In genomic region chr19:8444677-8445487, GRCh38 we compare ENCODE assay signal across 8 cellular contexts. TPM values are rescaled to one million over a fixed set of nuclear protein-coding genes. Genes with fewer than 3 reads are reported as not detected.
DNase-seq lines count a peak whose midpoint lies in the region; ATAC-seq and TF ChIP-seq lines count a peak whose summit lies in the region.

Gene HNRNPM (plus strand): TSS chr19:8444975. CDS start chr19:8444999, 24 bp downstream.

- no TSS peak for BruUV-seq in A673 (replicated peaks; lab: Mats Ljungman, UMichigan)

- peak within 1 kb of the TSS; percentile 98 to 99 (median 99) for H3K9ac ChIP-seq in skeletal muscle tissue (ENCODE audit: low read depth in 1 of 3, low read length in 3 of 3)

- H3K27ac ChIP-seq in A673 (ENCODE audit: low read depth, low read length, poor library complexity, severe bottlenecking) (peak within 1 kb of the TSS; percentile 99), VCaP (peak within 1 kb of the TSS; percentile 91), breast epithelium (peak within 1 kb of the TSS; percentile 98 to 100), skeletal muscle tissue (ENCODE audit: low read depth, low read length) (peak within 1 kb of the TSS; percentile 99)

- no peaks in the 10 kb centered on the region for H3K9me3 ChIP-seq in A673 (ENCODE audit: low read depth, low read length, poor library complexity, severe bottlenecking)
- no peaks in the 10 kb centered on the region for H3K9me3 ChIP-seq in breast epithelium
- no peaks in the 10 kb centered on the region for H3K9me3 ChIP-seq in iPS-18c (ENCODE audit: control insufficient read depth, insufficient read depth, low read length)
- no peaks in the 10 kb centered on the region for H3K9me3 ChIP-seq in skeletal muscle tissue (ENCODE audit: control insufficient read depth in 3 of 3, low read length in 3 of 3)

- ATAC-seq in GM18868 (IDR thresholded peaks at IDR 0.05; ENCODE audit: unreplicated experiment) (peak; percentile 84), HG03108 (IDR thresholded peaks at IDR 0.05; ENCODE audit: unreplicated experiment) (peak; percentile 67)

- H3K4me1 ChIP-seq in A673 (ENCODE audit: insufficient read depth, low read length, poor library complexity, severe bottlenecking) (peaks cover 23% of the 10 kb centered on the region), breast epithelium (peaks cover 4 to 32% of the 10 kb centered on the region in 2 donors), skeletal muscle tissue (ENCODE audit: control insufficient read depth in 3 of 3, insufficient read depth in 3 of 3, low read length in 3 of 3) (peaks cover 31 to 41% (median 40%) of the 10 kb centered on the region in 3 donors)

- CTCF ChIA-PET in A673 (lab: Charles Lee) = interaction anchor here (0.6 to 1.2 kb wide), 3 partner anchors 32 to 134 kb away, joined by 3 to 12 read pairs (median 4); partner anchors contain the start of gene MARCHF2

- TF ChIP-seq CTCF in A673 (conservative IDR thresholded peaks at IDR 0.05; ENCODE audit: low read depth, low read length) = no peak
- TF ChIP-seq CTCF in VCaP (conservative IDR thresholded peaks at IDR 0.05) = no peak
- no peak for TF ChIP-seq CTCF in breast epithelium (IDR thresholded peaks at IDR 0.05)

- no peaks in the 10 kb centered on the region for H3K27me3 ChIP-seq in A673 (replicated peaks; ENCODE audit: insufficient read depth, low read depth, low read length, poor library complexity)
- no peaks in the 10 kb centered on the region for H3K27me3 ChIP-seq in breast epithelium
- H3K27me3 ChIP-seq in skeletal muscle tissue (ENCODE audit: control insufficient read depth in 3 of 3, insufficient read depth in 3 of 3, low read length in 3 of 3) = no peaks in the 10 kb centered on the region

- H3K4me3 ChIP-seq in A673 (ENCODE audit: low read depth, low read length, poor library complexity, severe bottlenecking) = peak within 1 kb of the TSS; percentile 95
- peak within 1 kb of the TSS; percentile 84 to 100 (median 99) for H3K4me3 ChIP-seq in breast epithelium
- peak within 1 kb of the TSS; percentile 97 for H3K4me3 ChIP-seq in iPS-18c (ENCODE audit: insufficient read depth, low read depth, low read length)
- peak within 1 kb of the TSS; percentile 89 to 95 (median 91) for H3K4me3 ChIP-seq in skeletal muscle tissue (ENCODE audit: low read length in 3 of 3)

- intact Hi-C loops in A673 (cut with micrococcal nuclease; ENCODE audit: unreplicated experiment) = no loop called here
- intact Hi-C loops in breast epithelium (cut with DNase I; ENCODE audit: low total_unique reads) = no loop called here

- TF ChIP-seq POLR2A in breast epithelium (IDR thresholded peaks at IDR 0.05) = peak; percentile 91

- POLR2A ChIA-PET in A673 (lab: Charles Lee; ENCODE audit: low non-redundant PET) = interaction anchor here (0.6 to 0.7 kb wide), 4 partner anchors 70 to 161 kb away, joined by 3 to 4 read pairs (median 4); no protein-coding TSS in a partner anchor

- peak; percentile 99 for DNase-seq in A673 (ENCODE audit: low spot score)
- peak; percentile 99 for DNase-seq in NCI-H2196 (lab: John Stamatoyannopoulos, UW; ENCODE audit: unreplicated experiment)
- peak; percentile 99 to 100 for DNase-seq in breast epithelium (ENCODE audit: low spot score in 2 of 2)

- H3K36me3 ChIP-seq in A673 (ENCODE audit: insufficient read depth, low read length, poor library complexity, severe bottlenecking) (peaks cover 22% of the 10 kb centered on the region), breast epithelium (no peaks in the 10 kb centered on the region), skeletal muscle tissue (ENCODE audit: control insufficient read depth in 3 of 3, insufficient read depth in 3 of 3, low read length in 3 of 3) (peaks cover 2 to 9% (median 8%) of the 10 kb centered on the region in 3 donors)

RNA-seq across cellular contexts. Expression of gene HNRNPM, which starts in this region (rescaled TPM):
- total RNA-seq in A673 (2021) (413 and 436 TPM in 2 replicates), breast epithelium (100 to 1,000 TPM in 2 of 3 donors, 10 to 100 TPM in 1; 84.8 to 153 (median 116) TPM), skeletal muscle tissue (59.0 TPM)

Comparison
In these comparisons a context has a peak if more than half of its experiments do, and no peak if none do; other contexts are left out.
1. Peak in every context shown above with its lines: DNase-seq, ATAC-seq, H3K4me3 ChIP-seq and H3K27ac ChIP-seq.